Comparison of ENCODE assay signal across 18 cellular contexts in the genomic region with DNA sequence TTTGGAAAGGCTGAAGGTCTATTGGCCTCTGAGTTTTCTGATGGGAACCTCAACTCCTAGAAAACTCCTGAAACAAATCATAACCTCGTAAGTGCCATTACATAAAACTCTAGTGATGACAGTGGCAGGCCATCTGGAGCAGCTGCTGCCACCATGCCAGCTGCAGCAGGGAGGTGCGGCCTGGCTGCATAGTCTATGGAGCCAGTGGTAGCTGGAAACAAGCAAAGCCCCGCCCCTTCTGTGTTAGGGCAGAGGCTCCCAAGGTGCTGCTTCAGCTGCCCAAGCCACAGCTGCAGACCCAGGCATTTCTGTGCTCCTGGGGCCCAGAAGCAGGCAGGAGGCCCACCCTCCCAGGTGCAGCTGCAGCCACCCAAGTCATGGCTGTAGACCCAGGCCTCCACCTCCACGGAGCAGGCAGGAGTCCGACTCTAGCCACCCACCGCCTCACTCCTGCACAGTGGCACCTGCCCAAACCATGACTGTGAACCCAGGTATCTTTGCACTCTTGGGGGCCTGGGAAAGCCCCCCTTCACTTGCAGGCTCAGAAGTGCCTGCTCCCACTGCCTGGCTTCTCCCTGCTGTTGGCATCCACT.
DNase-seq lines count a peak whose midpoint lies in the region; ATAC-seq, FAIRE-seq and TF ChIP-seq lines count a peak whose summit lies in the region.
"Had no signal": no experiment of that assay in that cellular context is flagged by ENCODE, and none has a peak within 500 bp of the region (broad histone marks: within the 10 kb centered on the region; RNA-seq: fewer than 3 reads in every experiment).

No MANE protein-coding gene starts in this region.

- no peaks in the 10 kb centered on the region for H3K9me3 ChIP-seq in kidney (ENCODE audit: control insufficient read depth in 1 of 2, low read length in 2 of 2)
- H3K9me3 ChIP-seq: SJSA1 had no signal

- DNase-seq in activated gamma-delta T cell (lab: John Stamatoyannopoulos, UW) (peak; percentile 2), activated gamma-delta T cell treated with Interleukin-2 at 50 U/mL for 16 hours (no peak), NCI-H510A treated with DMSO at 0.1 percent for 48 hours (lab: John Stamatoyannopoulos, UW) (peak; percentile 66), kidney (peak; percentile 66), GDM1 (lab: John Stamatoyannopoulos, UW) (no peak), AML-193 (lab: John Stamatoyannopoulos, UW) (no peak)
- DNase-seq: ACHN, H9, NCI-H1417 treated with DMSO at 0.1 percent for 48 hours, NCI-H187 treated with DMSO at 0.1 percent for 48 hours, PC-3 had no signal

- ATAC-seq in HG03460 (IDR thresholded peaks at IDR 0.05; ENCODE audit: unreplicated experiment) = no peak
- ATAC-seq: GM12878, PC-3 had no signal

- no peak for TF ChIP-seq CTCF in kidney (IDR thresholded peaks at IDR 0.05; ENCODE audit: borderline replicate concordance, extremely low read depth, insufficient read depth)

- H3K9ac ChIP-seq in kidney (ENCODE audit: low read length in 2 of 2) = no peak overlapping the region
- H3K9ac ChIP-seq: KMS-11 had no signal

- H3K27ac ChIP-seq in kidney (ENCODE audit: low read depth in 2 of 2, low read length in 2 of 2) = no peak overlapping the region
- H3K27ac ChIP-seq: C4-2B, HL-60, KMS-11, RWPE1, SJSA1 had no signal

- H3K4me1 ChIP-seq in kidney (ENCODE audit: control insufficient read depth in 1 of 2, insufficient read depth in 1 of 2, low read depth in 1 of 2, low read length in 2 of 2) = peaks cover 3 to 6% of the 10 kb centered on the region in 2 donors

- no peak overlapping the region for H3K4me3 ChIP-seq in kidney (ENCODE audit: low read length in 2 of 2)
- H3K4me3 ChIP-seq: GM12878, SJSA1 had no signal

- no peaks in the 10 kb centered on the region for H3K36me3 ChIP-seq in kidney (ENCODE audit: control insufficient read depth in 1 of 2, insufficient read depth in 2 of 2, low read length in 2 of 2)
- H3K36me3 ChIP-seq: SJSA1 had no signal

- intact Hi-C loops in kidney (cut with DNase I) = no loop called here

- FAIRE-seq in kidney (lab: Jason Lieb, UNC) = no peak
- FAIRE-seq: GM12878 had no signal

Comparison
In these comparisons a context has a peak if more than half of its experiments do, and no peak if none do; other contexts are left out.
1. DNase-seq: peak in activated gamma-delta T cell (single experiment), NCI-H510A treated with DMSO at 0.1 percent for 48 hours (single experiment) and kidney (single experiment); none in activated gamma-delta T cell treated with Interleukin-2 at 50 U/mL for 16 hours (single experiment), GDM1 (single experiment) and AML-193 (0 of 2).